1 cellular context compared by ENCODE assay signal in the genomic region with DNA sequence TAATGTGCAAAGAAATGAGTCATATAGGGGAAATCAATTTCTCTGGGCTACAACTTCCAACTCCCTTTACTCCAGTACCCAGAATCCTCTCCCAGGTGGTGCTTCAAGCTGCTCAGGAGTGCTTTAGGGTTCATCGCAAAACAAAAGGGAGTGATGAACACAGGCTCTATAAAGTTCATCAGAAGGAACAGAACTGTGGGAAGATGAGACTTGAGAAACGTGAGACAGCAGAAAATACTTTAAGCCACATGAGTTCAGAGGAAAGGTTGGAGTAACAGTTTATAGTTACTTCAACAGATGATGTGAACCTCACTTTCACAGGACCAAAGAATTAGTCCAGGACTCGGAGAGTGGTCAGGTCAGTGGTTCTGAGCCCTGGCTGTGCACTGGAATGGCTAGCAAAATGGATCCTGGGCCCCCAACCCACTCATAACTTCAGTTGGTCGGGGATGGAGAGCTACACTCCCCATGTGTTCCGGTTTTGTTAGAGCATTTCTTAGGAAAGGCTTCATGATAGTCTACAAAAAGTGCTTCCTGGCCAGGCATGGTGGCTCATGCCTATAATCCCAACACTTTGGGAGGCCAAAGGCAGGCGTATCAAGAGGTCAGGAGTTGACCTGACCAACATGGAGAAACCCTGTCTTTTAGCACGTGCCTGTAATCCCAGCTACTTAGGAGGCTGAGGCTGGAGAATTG.
TF ChIP-seq lines count a peak whose summit lies in the region.

No MANE protein-coding gene starts in this region.

TF ChIP-seq in SK-N-SH, 30 proteins besides CTCF, POLR2A, EP300 and RAD21 (continued from another document):
- no peak for TF ChIP-seq RFX5 (IDR thresholded peaks at IDR 0.05; ENCODE audit: low read length)
- TF ChIP-seq RCOR1 (IDR thresholded peaks at IDR 0.05; ENCODE audit: low read length) = no peak
- TF ChIP-seq, protein P1, sequence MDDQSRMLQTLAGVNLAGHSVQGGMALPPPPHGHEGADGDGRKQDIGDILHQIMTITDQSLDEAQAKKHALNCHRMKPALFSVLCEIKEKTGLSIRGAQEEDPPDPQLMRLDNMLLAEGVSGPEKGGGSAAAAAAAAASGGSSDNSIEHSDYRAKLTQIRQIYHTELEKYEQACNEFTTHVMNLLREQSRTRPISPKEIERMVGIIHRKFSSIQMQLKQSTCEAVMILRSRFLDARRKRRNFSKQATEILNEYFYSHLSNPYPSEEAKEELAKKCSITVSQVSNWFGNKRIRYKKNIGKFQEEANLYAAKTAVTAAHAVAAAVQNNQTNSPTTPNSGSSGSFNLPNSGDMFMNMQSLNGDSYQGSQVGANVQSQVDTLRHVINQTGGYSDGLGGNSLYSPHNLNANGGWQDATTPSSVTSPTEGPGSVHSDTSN (IDR thresholded peaks at IDR 0.05) = 0 out of 2 replicates have a peak, but pooled peaks have one; percentile 2
- TF ChIP-seq ELF1 (IDR thresholded peaks at IDR 0.05) = 0 out of 2 replicates have a peak, but pooled peaks have one; percentile 7
- TF ChIP-seq IRF3 (IDR thresholded peaks at IDR 0.05; ENCODE audit: low read depth, low read length) = no peak
